Comparison of ENCODE assay signal across 1 cellular context in genomic region chr7:149866139-149866785, GRCh38.
TF ChIP-seq lines count a peak whose summit lies in the region.

No MANE protein-coding gene starts in this region.

TF ChIP-seq in IMR-90, 13 proteins besides CTCF, POLR2A, EP300 and RAD21:
- no peak for TF ChIP-seq CHD1 (IDR thresholded peaks at IDR 0.05; ENCODE audit: low read depth, low read length)
- TF ChIP-seq USF2 (IDR thresholded peaks at IDR 0.05; ENCODE audit: low read depth, low read length): no peak
- TF ChIP-seq ELK1 (IDR thresholded peaks at IDR 0.05; ENCODE audit: borderline replicate concordance, low read depth, low read length): no peak
- no peak for TF ChIP-seq MAFK (IDR thresholded peaks at IDR 0.05; ENCODE audit: low read depth, low read length)
- no peak for TF ChIP-seq BHLHE40 (IDR thresholded peaks at IDR 0.05; ENCODE audit: low read depth, low read length)
- no peak for TF ChIP-seq RCOR1 (IDR thresholded peaks at IDR 0.05; ENCODE audit: insufficient replicate concordance, low read length)
- TF ChIP-seq RFX5 (IDR thresholded peaks at IDR 0.05; ENCODE audit: low read depth, low read length): no peak
- TF ChIP-seq SMC3 (IDR thresholded peaks at IDR 0.05; ENCODE audit: low read depth, low read length): no peak
- TF ChIP-seq FOS (IDR thresholded peaks at IDR 0.05; ENCODE audit: low read depth, low read length): no peak
- TF ChIP-seq CEBPB (IDR thresholded peaks at IDR 0.05; ENCODE audit: low read depth, low read length): no peak
